ENCODE assay signal across 1 cellular context in genomic region chr22:42977574-42977973, GRCh38.
TF ChIP-seq lines count a peak whose summit lies in the region.

No MANE protein-coding gene starts in this region.

TF ChIP-seq in K562, 482 proteins besides CTCF, POLR2A, EP300 and RAD21 (continued from another document):
- TF ChIP-seq ZNF639 (CRISPR knock-in tag; conservative IDR thresholded peaks at IDR 0.05 in 1 of 2, IDR thresholded peaks at IDR 0.05 in 1 of 2): no peak
- peak in 1 of 2 experiments; percentile 26 for TF ChIP-seq E2F6 (IDR thresholded peaks at IDR 0.05; ENCODE audit: borderline replicate concordance in 1 of 2, extremely low read depth in 1 of 2, insufficient read depth in 1 of 2, insufficient read length in 1 of 2, low read depth in 1 of 2, low read length in 1 of 2, poor library complexity in 1 of 2, severe bottlenecking in 1 of 2)
